Comparison of ENCODE assay signal across 1 cellular context in genomic region chr3:14451844-14452533, GRCh38.
TF ChIP-seq lines count a peak whose summit lies in the region.

No MANE protein-coding gene starts in this region.

TF ChIP-seq in HepG2, 621 proteins besides CTCF, POLR2A, EP300 and RAD21 (continued from another document):
- peak; percentile 53; the same call in 1 of the 2 replicates for TF ChIP-seq SP5 (CRISPR knock-in tag; IDR thresholded peaks at IDR 0.05; ENCODE audit: borderline replicate concordance, low read depth)
- TF ChIP-seq HDAC2 (CRISPR knock-in tag; IDR thresholded peaks at IDR 0.05): peak; percentile 52; the same call in 1 of the 2 replicates
- no peak for TF ChIP-seq ZBTB10 (CRISPR knock-in tag; IDR thresholded peaks at IDR 0.05; ENCODE audit: borderline replicate concordance)
- TF ChIP-seq, protein P1, sequence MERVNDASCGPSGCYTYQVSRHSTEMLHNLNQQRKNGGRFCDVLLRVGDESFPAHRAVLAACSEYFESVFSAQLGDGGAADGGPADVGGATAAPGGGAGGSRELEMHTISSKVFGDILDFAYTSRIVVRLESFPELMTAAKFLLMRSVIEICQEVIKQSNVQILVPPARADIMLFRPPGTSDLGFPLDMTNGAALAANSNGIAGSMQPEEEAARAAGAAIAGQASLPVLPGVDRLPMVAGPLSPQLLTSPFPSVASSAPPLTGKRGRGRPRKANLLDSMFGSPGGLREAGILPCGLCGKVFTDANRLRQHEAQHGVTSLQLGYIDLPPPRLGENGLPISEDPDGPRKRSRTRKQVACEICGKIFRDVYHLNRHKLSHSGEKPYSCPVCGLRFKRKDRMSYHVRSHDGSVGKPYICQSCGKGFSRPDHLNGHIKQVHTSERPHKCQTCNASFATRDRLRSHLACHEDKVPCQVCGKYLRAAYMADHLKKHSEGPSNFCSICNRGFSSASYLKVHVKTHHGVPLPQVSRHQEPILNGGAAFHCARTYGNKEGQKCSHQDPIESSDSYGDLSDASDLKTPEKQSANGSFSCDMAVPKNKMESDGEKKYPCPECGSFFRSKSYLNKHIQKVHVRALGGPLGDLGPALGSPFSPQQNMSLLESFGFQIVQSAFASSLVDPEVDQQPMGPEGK (CRISPR knock-in tag; IDR thresholded peaks at IDR 0.05): peak; percentile 79
- 0 out of 2 replicates have a peak, but pooled peaks have one; percentile 23 for TF ChIP-seq RCOR2 (CRISPR knock-in tag; IDR thresholded peaks at IDR 0.05)
- TF ChIP-seq ZNF552 (CRISPR knock-in tag; IDR thresholded peaks at IDR 0.05; ENCODE audit: borderline replicate concordance): no peak
- peak; percentile 38; the same call in 1 of the 2 replicates for TF ChIP-seq KDM2A (CRISPR knock-in tag; IDR thresholded peaks at IDR 0.05; ENCODE audit: borderline replicate concordance, low read depth)
- TF ChIP-seq, protein P2, sequence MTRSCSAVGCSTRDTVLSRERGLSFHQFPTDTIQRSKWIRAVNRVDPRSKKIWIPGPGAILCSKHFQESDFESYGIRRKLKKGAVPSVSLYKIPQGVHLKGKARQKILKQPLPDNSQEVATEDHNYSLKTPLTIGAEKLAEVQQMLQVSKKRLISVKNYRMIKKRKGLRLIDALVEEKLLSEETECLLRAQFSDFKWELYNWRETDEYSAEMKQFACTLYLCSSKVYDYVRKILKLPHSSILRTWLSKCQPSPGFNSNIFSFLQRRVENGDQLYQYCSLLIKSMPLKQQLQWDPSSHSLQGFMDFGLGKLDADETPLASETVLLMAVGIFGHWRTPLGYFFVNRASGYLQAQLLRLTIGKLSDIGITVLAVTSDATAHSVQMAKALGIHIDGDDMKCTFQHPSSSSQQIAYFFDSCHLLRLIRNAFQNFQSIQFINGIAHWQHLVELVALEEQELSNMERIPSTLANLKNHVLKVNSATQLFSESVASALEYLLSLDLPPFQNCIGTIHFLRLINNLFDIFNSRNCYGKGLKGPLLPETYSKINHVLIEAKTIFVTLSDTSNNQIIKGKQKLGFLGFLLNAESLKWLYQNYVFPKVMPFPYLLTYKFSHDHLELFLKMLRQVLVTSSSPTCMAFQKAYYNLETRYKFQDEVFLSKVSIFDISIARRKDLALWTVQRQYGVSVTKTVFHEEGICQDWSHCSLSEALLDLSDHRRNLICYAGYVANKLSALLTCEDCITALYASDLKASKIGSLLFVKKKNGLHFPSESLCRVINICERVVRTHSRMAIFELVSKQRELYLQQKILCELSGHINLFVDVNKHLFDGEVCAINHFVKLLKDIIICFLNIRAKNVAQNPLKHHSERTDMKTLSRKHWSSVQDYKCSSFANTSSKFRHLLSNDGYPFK (CRISPR knock-in tag; IDR thresholded peaks at IDR 0.05; ENCODE audit: borderline replicate concordance): no peak
- 0 out of 2 replicates have a peak, but pooled peaks have one; percentile 30 for TF ChIP-seq MAX (IDR thresholded peaks at IDR 0.05)
- 0 out of 3 replicates have a peak, but pooled peaks have one; percentile 25 for TF ChIP-seq MXI1 (IDR thresholded peaks at IDR 0.05; ENCODE audit: borderline replicate concordance, low read depth, low read length)
- no peak for TF ChIP-seq BORCS8-MEF2B (CRISPR knock-in tag; IDR thresholded peaks at IDR 0.05)
- peak; percentile 95 for TF ChIP-seq ZNF780A (CRISPR knock-in tag; IDR thresholded peaks at IDR 0.05)
- TF ChIP-seq MEIS2 (CRISPR knock-in tag; IDR thresholded peaks at IDR 0.05): no peak
- no peak for TF ChIP-seq NCOR1 (IDR thresholded peaks at IDR 0.05; ENCODE audit: borderline replicate concordance, low read length)
- peak; percentile 83; the same call in 1 of the 2 replicates for TF ChIP-seq JUN (CRISPR knock-in tag; IDR thresholded peaks at IDR 0.05)
- no peak for TF ChIP-seq ZNF160 (CRISPR knock-in tag; IDR thresholded peaks at IDR 0.05)
- peak in 1 of 2 experiments; percentile 42; a peak in 1 of 4 replicates for TF ChIP-seq ATF4 (CRISPR knock-in tag; IDR thresholded peaks at IDR 0.05)
- 0 out of 2 replicates have a peak, but pooled peaks have one; percentile 21 for TF ChIP-seq RXRA (CRISPR knock-in tag; IDR thresholded peaks at IDR 0.05)
- TF ChIP-seq MBD4 (IDR thresholded peaks at IDR 0.05; ENCODE audit: borderline replicate concordance, low read length): no peak
- TF ChIP-seq ZNF577 (CRISPR knock-in tag; IDR thresholded peaks at IDR 0.05; ENCODE audit: borderline replicate concordance, low read depth): no peak
- TF ChIP-seq NR2C2 (CRISPR knock-in tag; IDR thresholded peaks at IDR 0.05; ENCODE audit: borderline replicate concordance): peak; percentile 27; the same call in 1 of the 2 replicates
- TF ChIP-seq, protein P3, sequence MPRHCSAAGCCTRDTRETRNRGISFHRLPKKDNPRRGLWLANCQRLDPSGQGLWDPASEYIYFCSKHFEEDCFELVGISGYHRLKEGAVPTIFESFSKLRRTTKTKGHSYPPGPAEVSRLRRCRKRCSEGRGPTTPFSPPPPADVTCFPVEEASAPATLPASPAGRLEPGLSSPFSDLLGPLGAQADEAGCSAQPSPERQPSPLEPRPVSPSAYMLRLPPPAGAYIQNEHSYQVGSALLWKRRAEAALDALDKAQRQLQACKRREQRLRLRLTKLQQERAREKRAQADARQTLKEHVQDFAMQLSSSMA (CRISPR knock-in tag; IDR thresholded peaks at IDR 0.05): no peak
- TF ChIP-seq ZFYVE20 (CRISPR knock-in tag; IDR thresholded peaks at IDR 0.05; ENCODE audit: borderline replicate concordance, low read depth): no peak
- peak; percentile 58; the same call in 1 of the 2 replicates for TF ChIP-seq HDAC1 (CRISPR knock-in tag; IDR thresholded peaks at IDR 0.05)
- peak; percentile 48; the same call in 1 of the 2 replicates for TF ChIP-seq CREB1 (IDR thresholded peaks at IDR 0.05)
- no peak for TF ChIP-seq CREB1 (CRISPR knock-in tag; IDR thresholded peaks at IDR 0.05)
- TF ChIP-seq ZNF790 (CRISPR knock-in tag; IDR thresholded peaks at IDR 0.05; ENCODE audit: borderline replicate concordance): no peak
- TF ChIP-seq ZNF414 (CRISPR knock-in tag; IDR thresholded peaks at IDR 0.05): no peak
- peak; percentile 81 for TF ChIP-seq ATF3 (CRISPR knock-in tag; IDR thresholded peaks at IDR 0.05)
- TF ChIP-seq ZSCAN22 (CRISPR knock-in tag; IDR thresholded peaks at IDR 0.05): no peak
